8 cellular contexts compared by ENCODE assay signal in the genomic region with DNA sequence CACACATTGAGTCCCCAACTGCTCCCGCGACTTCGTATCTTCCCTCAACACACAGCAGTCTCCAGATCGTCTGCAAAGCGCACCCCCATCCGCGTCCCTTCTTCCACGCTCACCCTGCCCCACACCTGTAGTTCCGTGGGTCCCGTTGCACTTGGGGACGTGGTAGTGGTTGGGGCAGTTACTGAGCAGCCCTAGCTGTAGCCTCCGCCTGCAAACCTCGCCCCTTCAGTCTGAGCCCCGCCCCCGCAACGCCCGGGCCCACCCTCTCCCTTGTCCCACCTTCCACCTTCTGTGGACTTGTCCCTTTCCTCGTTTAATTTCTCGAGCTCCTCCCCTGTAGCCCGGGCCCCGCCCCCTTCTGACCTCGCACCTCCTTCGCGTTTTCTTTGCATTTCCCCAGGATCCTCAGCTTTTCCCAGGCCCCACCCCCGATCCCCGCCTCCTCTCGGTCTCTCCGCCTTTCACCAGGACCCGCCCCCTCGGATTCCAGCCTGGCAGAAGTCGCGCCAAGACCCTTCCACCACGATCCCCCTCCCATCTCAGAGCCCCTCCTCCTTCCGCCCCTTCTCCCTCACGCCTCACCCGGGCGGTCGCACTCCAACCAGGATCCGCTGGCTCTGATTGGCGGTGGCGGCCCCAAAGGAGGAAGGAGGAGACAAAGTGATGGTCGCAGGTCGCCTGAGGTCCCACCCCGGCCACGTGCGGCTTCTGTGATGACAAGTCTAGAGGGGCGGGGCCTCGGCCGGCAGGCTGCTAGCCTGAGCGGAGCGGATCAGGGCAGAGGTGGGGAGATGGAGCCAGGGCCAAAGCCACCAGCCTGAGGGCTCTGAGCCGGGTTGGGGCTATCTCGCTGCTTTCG. TPM values are rescaled to one million over a fixed set of nuclear protein-coding genes. Genes with fewer than 3 reads are reported as not detected.
DNase-seq lines count a peak whose midpoint lies in the region; ATAC-seq, FAIRE-seq and TF ChIP-seq lines count a peak whose summit lies in the region.

A gene with protein sequence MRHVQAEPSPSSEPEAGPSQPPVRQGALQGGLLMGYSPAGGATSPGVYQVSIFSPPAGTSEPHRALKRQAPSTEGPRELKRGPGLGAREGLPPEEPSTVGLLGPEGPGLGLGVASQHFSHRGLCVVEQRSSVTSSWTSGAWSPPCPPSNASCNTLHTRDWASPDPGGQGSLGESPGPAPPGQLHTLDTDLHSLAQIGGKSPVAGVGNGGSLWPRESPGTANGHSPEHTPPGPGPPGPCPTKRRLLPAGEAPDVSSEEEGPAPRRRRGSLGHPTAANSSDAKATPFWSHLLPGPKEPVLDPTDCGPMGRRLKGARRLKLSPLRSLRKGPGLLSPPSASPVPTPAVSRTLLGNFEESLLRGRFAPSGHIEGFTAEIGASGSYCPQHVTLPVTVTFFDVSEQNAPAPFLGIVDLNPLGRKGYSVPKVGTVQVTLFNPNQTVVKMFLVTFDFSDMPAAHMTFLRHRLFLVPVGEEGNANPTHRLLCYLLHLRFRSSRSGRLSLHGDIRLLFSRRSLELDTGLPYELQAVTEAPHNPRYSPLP (minus strand): TSS at position 183 of the 859 bp plus-strand sequence. CDS start 7,588 bp downstream, outside the sequence.

- H3K4me1 ChIP-seq in HepG2 (ENCODE audit: insufficient read depth, low read length), result peaks cover 35% of the 10 kb centered on the region

- H3K9ac ChIP-seq in HepG2 (ENCODE audit: insufficient read depth, low read depth, low read length), result peak within 1 kb of the TSS; percentile 62

- 1% methylated on average over 40 of the region's 54 CpGs for WGBS in HepG2 (ENCODE audit: low lambda C conversion rate)

- H3K27ac ChIP-seq in HepG2 (ENCODE audit: extremely low read length, insufficient read depth, low read length), result peak within 1 kb of the TSS; percentile 56

- POLR2A ChIA-PET in HepG2 (lab: Yijun Ruan, JAX), result interaction anchor here (0.8 to 2.9 kb wide), 9 partner anchors 13 to 307 kb away, joined by 3 to 34 read pairs (median 7); a partner anchor contains a TSS

- CTCF ChIA-PET in HepG2 (lab: Yijun Ruan, JAX; ENCODE audit: low intra/inter-chr PET ratio, low total read pairs), result interaction anchor here (2.2 to 2.9 kb wide), 2 partner anchors 143 to 362 kb away, joined by 14 to 40 read pairs; no protein-coding TSS in a partner anchor

- peak within 1 kb of the TSS; percentile 100 for H3K4me2 ChIP-seq in HepG2 (ENCODE audit: low read depth, low read length)

- no peak for TF ChIP-seq RAD21 in HepG2 (CRISPR knock-in tag; IDR thresholded peaks at IDR 0.05)

- in situ Hi-C loops in HepG2 (cut with HindIII; ENCODE audit: extremely low pct_ligation_motif_present, low pct_unique_long_range_greater_than_20kb), result loop anchor here (5.0 to 10.0 kb wide), 3 partner anchors 141 to 539 kb away; a partner anchor contains a TSS

- no peaks in the 10 kb centered on the region for H3K36me3 ChIP-seq in HepG2 (replicated peaks in 1 of 2; ENCODE audit: control insufficient read depth in 1 of 2, insufficient read depth in 2 of 2, low read length in 2 of 2)

- intact Hi-C loops in HepG2 (cut with micrococcal nuclease; ENCODE audit: unreplicated experiment), result loop anchor here (1.0 to 5.0 kb wide), 3 partner anchors 142 to 361 kb away; no protein-coding TSS in a partner anchor

- H3K79me2 ChIP-seq in HepG2 (ENCODE audit: insufficient read depth, low read length), result no peaks in the 10 kb centered on the region

- peak in 1 of 2 experiments; percentile 45; a peak in 1 of 4 replicates for TF ChIP-seq POLR2A in HepG2 (IDR thresholded peaks at IDR 0.05; ENCODE audit: insufficient read depth in 1 of 2, low read depth in 2 of 2, low read length in 2 of 2)

- no peaks in the 10 kb centered on the region for H3K9me3 ChIP-seq in HepG2 (ENCODE audit: low read length)

- no peaks in the 10 kb centered on the region for H4K20me1 ChIP-seq in HepG2 (ENCODE audit: insufficient read depth, low read length)

- peak; percentile 73 for FAIRE-seq in HepG2 (lab: Jason Lieb, UNC)

- H3K27me3 ChIP-seq in HepG2 (ENCODE audit: control insufficient read depth in 1 of 2, insufficient read depth in 2 of 2, low read length in 2 of 2), result no peaks in the 10 kb centered on the region; a peak in 1 of 5 replicates

- H3K4me3 ChIP-seq in HepG2 (replicated peaks in 1 of 3; ENCODE audit: insufficient read depth in 1 of 3, low read depth in 2 of 3, low read length in 3 of 3), result peak within 1 kb of the TSS; percentile 78 to 96 (median 79)

- no TSS peak for BruUV-seq in HepG2 (replicated peaks; lab: Mats Ljungman, UMichigan)

- TF ChIP-seq CTCF in HepG2 (CRISPR knock-in tag; IDR thresholded peaks at IDR 0.05), result no peak

- peak within 1 kb of the TSS; percentile 48 for H2AFZ ChIP-seq in HepG2 (ENCODE audit: low read length)

- TF ChIP-seq EP300 in HepG2 (IDR thresholded peaks at IDR 0.05; ENCODE audit: low read depth in 2 of 2, low read length in 2 of 2), result no peak
- no peak for TF ChIP-seq EP300 in HepG2 (CRISPR knock-in tag; IDR thresholded peaks at IDR 0.05; ENCODE audit: borderline replicate concordance)

- ATAC-seq in GM19372 (IDR thresholded peaks at IDR 0.05; ENCODE audit: low read depth, unreplicated experiment) (peak; percentile 57), HG03558 (IDR thresholded peaks at IDR 0.05; ENCODE audit: extremely low read depth, unreplicated experiment) (peak; percentile 26), HepG2 (peak; percentile 80)

- DNase-seq in C1 segment of cervical spinal cord (lab: John Stamatoyannopoulos, UW) (peak; percentile 56 to 98 (median 90)), NCI-H748 treated with DMSO at 0.1 percent for 48 hours (lab: John Stamatoyannopoulos, UW) (peak; percentile 90), dermis blood vessel endothelial cell (peak; percentile 98), HepG2 (ENCODE audit: low spot score) (peak; percentile 90)
- DNase-seq in activated CD4-positive, alpha-beta T cell treated with anti-CD3 and anti-CD28 coated beads, Interleukin-2, amount 50 U/mL, for 24 hours (ENCODE audit: low read depth in 1 of 2, low spot score in 1 of 2), result peak; percentile 77 to 87
- peak; percentile 93 for DNase-seq in stimulated activated CD4-positive, alpha-beta T cell treated with anti-CD3 and anti-CD28 coated beads, Interleukin-4, amount 100 ng/mL, for 1 hour

TF ChIP-seq in HepG2, 621 proteins besides CTCF, POLR2A, EP300 and RAD21 (continues in another document):
- peak; percentile 32; the same call in 1 of the 2 replicates for TF ChIP-seq ZNF772 (CRISPR knock-in tag; IDR thresholded peaks at IDR 0.05)
- TF ChIP-seq, protein P1, sequence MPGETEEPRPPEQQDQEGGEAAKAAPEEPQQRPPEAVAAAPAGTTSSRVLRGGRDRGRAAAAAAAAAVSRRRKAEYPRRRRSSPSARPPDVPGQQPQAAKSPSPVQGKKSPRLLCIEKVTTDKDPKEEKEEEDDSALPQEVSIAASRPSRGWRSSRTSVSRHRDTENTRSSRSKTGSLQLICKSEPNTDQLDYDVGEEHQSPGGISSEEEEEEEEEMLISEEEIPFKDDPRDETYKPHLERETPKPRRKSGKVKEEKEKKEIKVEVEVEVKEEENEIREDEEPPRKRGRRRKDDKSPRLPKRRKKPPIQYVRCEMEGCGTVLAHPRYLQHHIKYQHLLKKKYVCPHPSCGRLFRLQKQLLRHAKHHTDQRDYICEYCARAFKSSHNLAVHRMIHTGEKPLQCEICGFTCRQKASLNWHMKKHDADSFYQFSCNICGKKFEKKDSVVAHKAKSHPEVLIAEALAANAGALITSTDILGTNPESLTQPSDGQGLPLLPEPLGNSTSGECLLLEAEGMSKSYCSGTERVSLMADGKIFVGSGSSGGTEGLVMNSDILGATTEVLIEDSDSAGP (CRISPR knock-in tag; IDR thresholded peaks at IDR 0.05; ENCODE audit: borderline replicate concordance), result peak; percentile 47; the same call in 1 of the 2 replicates
- TF ChIP-seq TCF7L2 (IDR thresholded peaks at IDR 0.05; ENCODE audit: low read depth, low read length), result no peak
- TF ChIP-seq ARHGAP35 (CRISPR knock-in tag; IDR thresholded peaks at IDR 0.05; ENCODE audit: borderline replicate concordance), result no peak
- no peak for TF ChIP-seq XBP1 (CRISPR knock-in tag; IDR thresholded peaks at IDR 0.05)
- TF ChIP-seq HMG20B (CRISPR knock-in tag; conservative IDR thresholded peaks at IDR 0.05), result no peak
- TF ChIP-seq DR1 (CRISPR knock-in tag; IDR thresholded peaks at IDR 0.05), result no peak
- no peak for TF ChIP-seq REXO4 (CRISPR knock-in tag; IDR thresholded peaks at IDR 0.05; ENCODE audit: borderline replicate concordance)

RNA-seq across cellular contexts. Expression of the gene that starts here (rescaled TPM):
- total RNA-seq in dermis blood vessel endothelial cell (15.8 and 26.8 TPM in 2 replicates), HepG2 (2016; rRNA removed; fragmentation: Illumina TruSeq; extraction: Trizol) (1.9 and 2.3 TPM in 2 replicates)
- 0.26 and 0.61 TPM in 2 replicates for total RNA-seq in HepG2 (2016; cell fraction: cytosol; rRNA removed; fragmentation: Illumina TruSeq; extraction: Trizol; ENCODE audit: low read depth)
- 1.6 and 2.0 TPM in 2 replicates for total RNA-seq in HepG2 (2016; cell fraction: insoluble cytoplasmic fraction; rRNA removed; fragmentation: Illumina TruSeq; extraction: Trizol)
- total RNA-seq in HepG2 (2016; cell fraction: membrane; rRNA removed; fragmentation: Illumina TruSeq; extraction: Trizol), result 1.2 and 1.5 TPM in 2 replicates
- 1.8 and 2.3 TPM in 2 replicates for total RNA-seq in HepG2 (2016; cell fraction: nucleus; rRNA removed; fragmentation: Illumina TruSeq; extraction: Trizol)
- 6.4 and 7.1 TPM in 2 replicates for polyA plus RNA-seq in HepG2 (2011; rRNA removed)
- polyA plus RNA-seq in HepG2 (2011; cell fraction: cytosol; rRNA removed), result 6.6 and 6.7 TPM in 2 replicates
- polyA plus RNA-seq in HepG2 (2011; cell fraction: nucleus; rRNA removed), result 16.6 and 22.2 TPM in 2 replicates
- 2.0 and 2.1 TPM in 2 replicates for polyA plus RNA-seq in HepG2 (2012)
- polyA plus RNA-seq in HepG2 (2016; cell fraction: cytosol; fragmentation: Illumina TruSeq; extraction: Trizol; ENCODE audit: low read depth), result 0.47 and 0.61 TPM in 2 replicates
- polyA plus RNA-seq in HepG2 (2016; cell fraction: insoluble cytoplasmic fraction; fragmentation: Illumina TruSeq; extraction: Trizol; ENCODE audit: low read depth), result 2.2 TPM in 2 replicates
- 1.4 and 1.6 TPM in 2 replicates for polyA plus RNA-seq in HepG2 (2016; cell fraction: membrane; fragmentation: Illumina TruSeq; extraction: Trizol; ENCODE audit: low read depth)
- polyA plus RNA-seq in HepG2 (2016; cell fraction: nucleus; fragmentation: Illumina TruSeq; extraction: Trizol; ENCODE audit: insufficient read depth, low read depth), result 4.3 and 5.5 TPM in 2 replicates
- 7.8 and 10.5 TPM in 2 replicates for polyA minus RNA-seq in HepG2 (2011; rRNA and poly(A)+ RNA removed; ENCODE audit: low replicate concordance)
- 1.7 and 1.8 TPM in 2 replicates for polyA minus RNA-seq in HepG2 (2011; cell fraction: cytosol; rRNA and poly(A)+ RNA removed)
- polyA minus RNA-seq in HepG2 (2011; cell fraction: nucleus; rRNA and poly(A)+ RNA removed), result 3.7 and 4.0 TPM in 2 replicates

Comparison
In these comparisons a context has a peak if more than half of its experiments do, and no peak if none do; other contexts are left out.
1. Peak in every context shown above with its lines: DNase-seq, ATAC-seq, H3K4me3 ChIP-seq and H3K27ac ChIP-seq.
2. ATAC-seq: peak in every context shown above with its lines; median percentile 80 in HepG2; 57 in GM19372; 26 in HG03558.